ENCODE assay signal across 8 cellular contexts in genomic region chr2:181457121-181457740, GRCh38. TPM values are rescaled to one million over a fixed set of nuclear protein-coding genes. Genes with fewer than 3 reads are reported as not detected.
A peak's percentile ranks its signal among the peaks of the same experiment; 100 is the strongest.
DNase-seq lines count a peak whose midpoint lies in the region; ATAC-seq and TF ChIP-seq lines count a peak whose summit lies in the region.

Gene ITGA4 (plus strand): TSS chr2:181457386. CDS start chr2:181457655, 269 bp downstream.

- H3K27ac Mint-ChIP-seq in CD14-positive monocyte = peak within 1 kb of the TSS; percentile 89 to 96 (median 92)

- no peak within 1 kb of the TSS for H3K9ac ChIP-seq in parathyroid adenoma

- WGBS in gastroesophageal sphincter (ENCODE audit: low coverage in 1 of 2), 2 donors = 0% methylated on average over 10 of the region's 67 CpGs; no CpG with 5 or more reads in 1 of the 2 donors
- 2% methylated on average over 22 of the region's 67 CpGs; no CpG with 5 or more reads in 1 of the 2 donors for WGBS in transverse colon (ENCODE audit: low coverage in 1 of 2), 2 donors

- H2AFZ ChIP-seq in parathyroid adenoma = peak within 1 kb of the TSS; percentile 71

- H3K27me3 Mint-ChIP-seq in CD14-positive monocyte (ENCODE audit: low read depth in 3 of 3) = no peaks in the 10 kb centered on the region

- H3K27me3 ChIP-seq in Peyer's patch (no peaks in the 10 kb centered on the region), gastroesophageal sphincter (peaks cover 20% of the 10 kb centered on the region), parathyroid adenoma (ENCODE audit: control insufficient read depth, insufficient read depth, low read length) (no peaks in the 10 kb centered on the region), transverse colon (peaks cover 13% of the 10 kb centered on the region)

- H3K9me3 Mint-ChIP-seq in CD14-positive monocyte = peaks cover 0 to 6% (median 3%) of the 10 kb centered on the region in 7 donors

- peak; percentile 82 for ATAC-seq in HG03354 (IDR thresholded peaks at IDR 0.05; ENCODE audit: poor library complexity, severe bottlenecking, unreplicated experiment)
- peak; percentile 89 for ATAC-seq in gastroesophageal sphincter

- peaks cover 54% of the 10 kb centered on the region for H3K4me1 Mint-ChIP-seq in CD14-positive monocyte

- H3K4me3 Mint-ChIP-seq in CD14-positive monocyte = peak within 1 kb of the TSS; percentile 96 to 99

- TF ChIP-seq POLR2A in GM19099 (IDR thresholded peaks at IDR 0.05; ENCODE audit: extremely low read depth, insufficient read length, low read depth) = peak; percentile 66
- no peak for TF ChIP-seq POLR2A in Peyer's patch (IDR thresholded peaks at IDR 0.05)
- TF ChIP-seq POLR2A in gastroesophageal sphincter (IDR thresholded peaks at IDR 0.05) = peak in 1 of 2 donors; percentile 5
- TF ChIP-seq POLR2A in transverse colon (IDR thresholded peaks at IDR 0.05) = peak; percentile 6

- H3K9me3 ChIP-seq in Peyer's patch = no peaks in the 10 kb centered on the region
- no peaks in the 10 kb centered on the region for H3K9me3 ChIP-seq in gastroesophageal sphincter
- H3K9me3 ChIP-seq in parathyroid adenoma (ENCODE audit: control insufficient read depth, low read length) = no peaks in the 10 kb centered on the region
- no peaks in the 10 kb centered on the region for H3K9me3 ChIP-seq in transverse colon

- intact Hi-C loops in CD14-positive monocyte (cut with micrococcal nuclease) (loop anchor here (5.0 to 10.0 kb wide), 5 partner anchors 40 to 380 kb away; no protein-coding TSS in a partner anchor), transverse colon (cut with DNase I; ENCODE audit: low total_unique reads) (no loop called here)

- TF ChIP-seq EP300 in gastroesophageal sphincter (IDR thresholded peaks at IDR 0.05) = no peak
- TF ChIP-seq EP300 in transverse colon (IDR thresholded peaks at IDR 0.05; ENCODE audit: low read depth) = no peak

- H3K4me1 ChIP-seq in Peyer's patch (peaks cover 0 to 5% (median 0%) of the 10 kb centered on the region in 4 donors), gastroesophageal sphincter (peaks cover 0 to 23% (median 7%) of the 10 kb centered on the region in 3 donors), parathyroid adenoma (no peaks in the 10 kb centered on the region), transverse colon (peaks cover 0 to 15% (median 8%) of the 10 kb centered on the region in 4 donors)

- DNase-seq in CD14-positive monocyte (ENCODE audit: low spot score) = peak; percentile 75
- DNase-seq in Peyer's patch = peak; percentile 71 to 93 (median 82)
- DNase-seq in activated T-helper 9 cell treated with anti-CD3 and anti-CD28 coated beads, Interleukin-2, amount 50 U/mL, for 16 hours (ENCODE audit: low read depth) = peak; percentile 81
- peak; percentile 85 for DNase-seq in transverse colon

- peak; percentile 90 for TF ChIP-seq CTCF in CD14-positive monocyte (IDR thresholded peaks at IDR 0.05)
- TF ChIP-seq CTCF in Peyer's patch (IDR thresholded peaks at IDR 0.05) = peak; percentile 57 to 82 (median 60)
- peak; percentile 26 to 80 (median 61) for TF ChIP-seq CTCF in gastroesophageal sphincter (IDR thresholded peaks at IDR 0.05)
- peak; percentile 21 for TF ChIP-seq CTCF in parathyroid adenoma (IDR thresholded peaks at IDR 0.05)
- peak; percentile 49 to 71 (median 62) for TF ChIP-seq CTCF in transverse colon (IDR thresholded peaks at IDR 0.05)

- peaks cover 0 to 7% of the 10 kb centered on the region in 2 donors for H3K36me3 Mint-ChIP-seq in CD14-positive monocyte

- H3K36me3 ChIP-seq in Peyer's patch (no peaks in the 10 kb centered on the region), gastroesophageal sphincter (no peaks in the 10 kb centered on the region), parathyroid adenoma (ENCODE audit: control insufficient read depth, insufficient read depth, low read length) (no peaks in the 10 kb centered on the region), transverse colon (no peaks in the 10 kb centered on the region)

- peak within 1 kb of the TSS; percentile 85 to 96 (median 92) for H3K27ac ChIP-seq in Peyer's patch
- peak within 1 kb of the TSS in 3 of 4 donors; percentile 58 to 65 (median 60) for H3K27ac ChIP-seq in gastroesophageal sphincter
- H3K27ac ChIP-seq in parathyroid adenoma = no peak within 1 kb of the TSS
- H3K27ac ChIP-seq in transverse colon = peak within 1 kb of the TSS; percentile 68 to 86 (median 80)

- in situ Hi-C loops in transverse colon (cut with MboI; ENCODE audit: low pct_ligation_motif_present in 1 of 4, low pct_unique_long_range_greater_than_20kb in 1 of 4, low sequenced_read_pairs in 3 of 4) = loop anchor here in 3 of 4 donors (25.0 kb wide), 3 partner anchors 255 to 1345 kb away; no protein-coding TSS in a partner anchor

- peak within 1 kb of the TSS; percentile 62 to 76 (median 66) for H3K4me3 ChIP-seq in Peyer's patch
- H3K4me3 ChIP-seq in gastroesophageal sphincter = peak within 1 kb of the TSS; percentile 37 to 58
- peak within 1 kb of the TSS; percentile 40 for H3K4me3 ChIP-seq in parathyroid adenoma (ENCODE audit: low read depth, low read length)
- peak within 1 kb of the TSS; percentile 33 to 57 (median 50) for H3K4me3 ChIP-seq in transverse colon

- no peaks in the 10 kb centered on the region for H3K79me2 ChIP-seq in parathyroid adenoma

- H3K4me2 ChIP-seq in parathyroid adenoma (ENCODE audit: low read length) = peak within 1 kb of the TSS; percentile 76

RNA-seq across cellular contexts. Expression of gene ITGA4, which starts in this region (rescaled TPM):
- 10 to 100 TPM; 66.1 to 97.3 TPM for polyA plus RNA-seq in CD14-positive monocyte
- total RNA-seq in Peyer's patch = 100 to 1,000 TPM in 1 of 4 donors, 10 to 100 TPM in 1, 1 to 10 TPM in 2; 3.8 to 109 (median 13.4) TPM
- total RNA-seq in gastroesophageal sphincter = 1 to 10 TPM; 3.2 to 7.0 (median 4.6) TPM
- 10 to 100 TPM in 1 of 4 donors, 1 to 10 TPM in 3; 1.1 to 30.8 (median 5.1) TPM for total RNA-seq in transverse colon

Comparison
In these comparisons a context has a peak if more than half of its experiments do, and no peak if none do; other contexts are left out.
1. CTCF ChIP-seq: peak in every context shown above with its lines; median percentile 90 in CD14-positive monocyte; 62 in transverse colon; 61 in gastroesophageal sphincter; 60 in Peyer's patch; 21 in parathyroid adenoma.
2. POLR2A ChIP-seq: peak in GM19099 (single experiment) and transverse colon (single experiment); none in Peyer's patch (0 of 2).
3. Peak in every context shown above with its lines, with median percentiles within 50 percentile points of each other: DNase-seq and H3K4me3 ChIP-seq.